In genomic region chrX:2327423-2327822, GRCh38 we compare ENCODE assay signal across 20 cellular contexts.
A peak's percentile ranks its signal among the peaks of the same experiment; 100 is the strongest.
DNase-seq lines count a peak whose midpoint lies in the region; ATAC-seq, FAIRE-seq and TF ChIP-seq lines count a peak whose summit lies in the region.
"Had no signal": no experiment of that assay in that cellular context is flagged by ENCODE, and none has a peak within 500 bp of the region (broad histone marks: within the 10 kb centered on the region; RNA-seq: fewer than 3 reads in every experiment).

No MANE protein-coding gene starts in this region.

- no peaks in the 10 kb centered on the region for H3K4me1 ChIP-seq in A549
- H3K4me1 ChIP-seq in OCI-LY1 (ENCODE audit: insufficient read depth, low read length, severe bottlenecking), result peaks cover 15% of the 10 kb centered on the region
- H3K4me1 ChIP-seq in neutrophil (ENCODE audit: control insufficient read depth in 1 of 2, insufficient read depth in 1 of 2, low read depth in 1 of 2, low read length in 1 of 2), result peaks cover 23 to 32% of the 10 kb centered on the region in 2 experiments

- no peaks in the 10 kb centered on the region for H3K27me3 Mint-ChIP-seq in activated CD4-positive, alpha-beta memory T cell treated with anti-CD3 and anti-CD28 coated beads, Interleukin-2, amount 10 ng/mL, durations not matched to agents 7 days and 5 days
- H3K27me3 Mint-ChIP-seq: CD4-positive, alpha-beta memory T cell had no signal

- H3K27me3 ChIP-seq in OCI-LY1 (ENCODE audit: insufficient read depth, low read length), result no peaks in the 10 kb centered on the region
- no peaks in the 10 kb centered on the region for H3K27me3 ChIP-seq in neutrophil

- 86% methylated on average over 5 of the region's 5 CpGs for WGBS in A549 (ENCODE audit: missing lambda C conversion rate)

- no peak overlapping the region for H3K4me3 Mint-ChIP-seq in activated CD4-positive, alpha-beta memory T cell treated with anti-CD3 and anti-CD28 coated beads, Interleukin-2, amount 10 ng/mL, durations not matched to agents 7 days and 5 days
- H3K4me3 Mint-ChIP-seq: CD4-positive, alpha-beta memory T cell had no signal

- H2AFZ ChIP-seq in OCI-LY1 (ENCODE audit: low read length), result no peak overlapping the region

- H3K9me3 Mint-ChIP-seq in activated CD4-positive, alpha-beta memory T cell treated with anti-CD3 and anti-CD28 coated beads, Interleukin-2, amount 10 ng/mL, durations not matched to agents 7 days and 5 days, result peaks cover 18% of the 10 kb centered on the region

- no peaks in the 10 kb centered on the region for H3K79me2 ChIP-seq in OCI-LY1 (ENCODE audit: insufficient read depth, low read length)

- FAIRE-seq in A549 (lab: Jason Lieb, UNC), result no peak
- FAIRE-seq: GM12878, GM19239, H1 had no signal

- H3K4me1 Mint-ChIP-seq in activated CD4-positive, alpha-beta memory T cell treated with anti-CD3 and anti-CD28 coated beads, Interleukin-2, amount 10 ng/mL, durations not matched to agents 7 days and 5 days, result no peaks in the 10 kb centered on the region

- no peaks in the 10 kb centered on the region for H3F3A ChIP-seq in OCI-LY1 (ENCODE audit: insufficient read depth, low read length)

- TF ChIP-seq CTCF in A549 (IDR thresholded peaks at IDR 0.05) (no peak), OCI-LY1 (IDR thresholded peaks at IDR 0.05; ENCODE audit: low read length) (no peak), neutrophil (IDR thresholded peaks at IDR 0.05) (no peak)

- no peak overlapping the region for H3K27ac ChIP-seq in A549
- peak overlapping the region; percentile 25 for H3K27ac ChIP-seq in OCI-LY1 (ENCODE audit: low read depth, low read length, poor library complexity, severe bottlenecking)
- peak overlapping the region; percentile 27 for H3K27ac ChIP-seq in neutrophil

- POLR2A ChIA-PET in A549 (lab: Yijun Ruan, JAX), result no interaction called here
- POLR2A ChIA-PET in activated CD4-positive, alpha-beta memory T cell treated with anti-CD3 and anti-CD28 coated beads, Interleukin-2, amount 10 ng/mL, durations not matched to agents 7 days and 5 days (lab: Charles Lee), result no interaction called here

- DNase-seq in A549 (ENCODE audit: low read depth in 1 of 2, low spot score in 1 of 2) (no peak), myocyte (ENCODE audit: low read depth) (peak; percentile 26), GOT3 (lab: John Stamatoyannopoulos, UW) (no peak)
- DNase-seq in activated CD4-positive, alpha-beta memory T cell treated with anti-CD3 and anti-CD28 coated beads, Interleukin-2, amount 10 ng/mL, durations not matched to agents 7 days and 5 days, result no peak
- DNase-seq: 8988T; C1 segment of cervical spinal cord; Calu3; CD4-positive, alpha-beta memory T cell; COR-L47; DMS153; EL; GDM1; H7; HCEC 1CT had no signal

- H3K36me3 Mint-ChIP-seq in activated CD4-positive, alpha-beta memory T cell treated with anti-CD3 and anti-CD28 coated beads, Interleukin-2, amount 10 ng/mL, durations not matched to agents 7 days and 5 days (ENCODE audit: low read depth), result peaks cover 3% of the 10 kb centered on the region

- H3K36me3 ChIP-seq in OCI-LY1 (ENCODE audit: insufficient read depth, low read length), result peaks cover 4% of the 10 kb centered on the region; the same call in 1 of the 2 replicates
- no peaks in the 10 kb centered on the region for H3K36me3 ChIP-seq in neutrophil

- H3K4me3 ChIP-seq in A549, result no peak overlapping the region
- no peak overlapping the region for H3K4me3 ChIP-seq in OCI-LY1 (ENCODE audit: low read depth, low read length, poor library complexity, severe bottlenecking)
- no peak overlapping the region for H3K4me3 ChIP-seq in neutrophil (ENCODE audit: low read depth in 1 of 2, low read length in 1 of 2)
- H3K4me3 ChIP-seq: GM12878 had no signal

- H3K9me2 ChIP-seq in OCI-LY1 (ENCODE audit: low read depth, low read length), result no peaks in the 10 kb centered on the region

- TF ChIP-seq EP300 in A549 (IDR thresholded peaks at IDR 0.05), result no peak

- no peaks in the 10 kb centered on the region for H4K20me1 ChIP-seq in OCI-LY1 (ENCODE audit: insufficient read depth, low read length)

- ATAC-seq in A549 (no peak), HG03439 (IDR thresholded peaks at IDR 0.05; ENCODE audit: unreplicated experiment) (no peak)
- ATAC-seq: GM12878 had no signal

- H3K9ac ChIP-seq in OCI-LY1 (ENCODE audit: low read length), result no peak overlapping the region

- H3K9me3 ChIP-seq in A549 (no peaks in the 10 kb centered on the region), OCI-LY1 (ENCODE audit: low read length) (no peaks in the 10 kb centered on the region), neutrophil (no peaks in the 10 kb centered on the region)

- no peak for TF ChIP-seq POLR2A in A549 (IDR thresholded peaks at IDR 0.05; ENCODE audit: low read length)

- CTCF ChIA-PET in A549 (lab: Yijun Ruan, JAX), result no interaction called here
- CTCF ChIA-PET in activated CD4-positive, alpha-beta memory T cell treated with anti-CD3 and anti-CD28 coated beads, Interleukin-2, amount 10 ng/mL, durations not matched to agents 7 days and 5 days (lab: Charles Lee), result no interaction called here

- H3K4me2 ChIP-seq in A549 (no peak overlapping the region), OCI-LY1 (ENCODE audit: low read length) (no peak overlapping the region)

- TF ChIP-seq RAD21 in A549 (conservative IDR thresholded peaks at IDR 0.05 in 1 of 2, IDR thresholded peaks at IDR 0.05 in 1 of 2), result no peak

- H3K27ac Mint-ChIP-seq in activated CD4-positive, alpha-beta memory T cell treated with anti-CD3 and anti-CD28 coated beads, Interleukin-2, amount 10 ng/mL, durations not matched to agents 7 days and 5 days, result no peak overlapping the region

TF ChIP-seq in A549, 52 proteins besides CTCF, POLR2A, EP300 and RAD21:
- TF ChIP-seq MAFK (IDR thresholded peaks at IDR 0.05; ENCODE audit: partially characterized antibody) (peak; percentile 10), USF2 (IDR thresholded peaks at IDR 0.05) (no peak), MAZ (IDR thresholded peaks at IDR 0.05; ENCODE audit: borderline replicate concordance, low read depth, low read length) (no peak)

Comparison
In these comparisons a context has a peak if more than half of its experiments do, and no peak if none do; other contexts are left out.
1. H3K27ac ChIP-seq: peak in OCI-LY1 (single experiment) and neutrophil (single experiment); none in A549 (0 of 2).